In the genomic region with DNA sequence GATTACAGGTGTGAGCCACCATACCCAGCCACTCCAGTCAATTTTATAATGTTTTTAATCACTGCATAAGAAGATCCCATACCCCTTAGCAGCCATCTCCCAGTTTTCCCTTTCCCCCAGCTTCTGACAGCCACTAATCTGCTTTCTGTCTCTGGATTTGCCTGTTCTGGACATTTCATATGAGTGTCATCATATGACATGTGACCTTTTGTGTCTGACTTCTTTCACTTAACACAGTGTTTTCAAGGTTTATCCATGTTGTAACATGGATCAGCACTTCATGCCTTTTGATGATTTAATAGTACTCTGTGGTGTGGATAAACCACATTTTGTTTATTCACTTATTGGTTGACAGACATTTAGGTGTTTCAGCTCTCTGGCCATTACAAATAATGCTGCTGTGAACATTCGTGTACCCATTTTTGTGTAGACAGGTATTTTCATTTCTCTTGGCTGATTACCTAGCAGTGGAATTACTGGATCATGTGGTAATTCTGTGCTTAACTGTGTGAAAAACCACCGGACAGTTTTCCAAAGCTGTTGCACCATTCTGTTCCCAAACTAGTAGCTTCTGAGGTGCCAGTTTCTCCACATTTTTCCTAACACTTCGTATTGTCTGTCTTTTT, we compare ENCODE assay signal across 24 cellular contexts. TPM values are rescaled to one million over a fixed set of nuclear protein-coding genes. Genes with fewer than 3 reads are reported as not detected.
DNase-seq lines count a peak whose midpoint lies in the region; ATAC-seq and TF ChIP-seq lines count a peak whose summit lies in the region.
"Had no signal": no experiment of that assay in that cellular context is flagged by ENCODE, and none has a peak within 500 bp of the region (broad histone marks: within the 10 kb centered on the region; RNA-seq: fewer than 3 reads in every experiment).

No MANE protein-coding gene starts in this region.

- TF ChIP-seq CTCF in activated CD8-positive, alpha-beta T cell treated with anti-CD3 and anti-CD28 coated beads for 36 hours (IDR thresholded peaks at IDR 0.05): no peak

- no peaks in the 10 kb centered on the region for H3K27me3 ChIP-seq in CD8-positive, alpha-beta memory T cell (ENCODE audit: insufficient read depth, low read length, poor library complexity, severe bottlenecking)
- H3K27me3 ChIP-seq: brain microvascular endothelial cell, SJCRH30 had no signal

- H3K27ac Mint-ChIP-seq in activated CD8-positive, alpha-beta T cell treated with anti-CD3 and anti-CD28 coated beads for 36 hours: peak overlapping the region; percentile 70
- no peak overlapping the region for H3K27ac Mint-ChIP-seq in activated CD8-positive, alpha-beta T cell treated with anti-CD3 and anti-CD28 coated beads, Interleukin-2, amount 10 ng/mL, durations not matched to agents 7 days and 5 days
- H3K27ac Mint-ChIP-seq in CD8-positive, alpha-beta memory T cell: peak overlapping the region in 7 of 8 donors; percentile 16 to 97 (median 74)
- peak overlapping the region; percentile 94 for H3K27ac Mint-ChIP-seq in activated naive CD8-positive, alpha-beta T cell
- peak overlapping the region; percentile 70 to 100 (median 88) for H3K27ac Mint-ChIP-seq in naive thymus-derived CD8-positive, alpha-beta T cell

- H3K4me1 ChIP-seq in CD8-positive, alpha-beta memory T cell (ENCODE audit: insufficient read depth, low read length): peaks cover 87% of the 10 kb centered on the region

- no peak for ATAC-seq in activated CD8-positive, alpha-beta T cell treated with anti-CD3 and anti-CD28 coated beads for 36 hours
- no peak for ATAC-seq in activated CD8-positive, alpha-beta T cell treated with anti-CD3 and anti-CD28 coated beads, Interleukin-2, amount 10 ng/mL, durations not matched to agents 7 days and 5 days
- no peak for ATAC-seq in naive thymus-derived CD8-positive, alpha-beta T cell
- no peak for ATAC-seq in HG03159 (IDR thresholded peaks at IDR 0.05; ENCODE audit: unreplicated experiment)
- no peak for ATAC-seq in GM18858 (IDR thresholded peaks at IDR 0.05; ENCODE audit: unreplicated experiment)
- ATAC-seq: GM12878, HepG2 had no signal

- intact Hi-C loops in activated CD8-positive, alpha-beta T cell treated with anti-CD3 and anti-CD28 coated beads for 36 hours (cut with micrococcal nuclease): no loop called here

- H3K4me3 Mint-ChIP-seq in activated CD8-positive, alpha-beta T cell treated with anti-CD3 and anti-CD28 coated beads for 36 hours: no peak overlapping the region
- H3K4me3 Mint-ChIP-seq in activated CD8-positive, alpha-beta T cell treated with anti-CD3 and anti-CD28 coated beads, Interleukin-2, amount 10 ng/mL, durations not matched to agents 7 days and 5 days: no peak overlapping the region
- peak overlapping the region in 2 of 7 donors; percentile 19 to 29 for H3K4me3 Mint-ChIP-seq in CD8-positive, alpha-beta memory T cell
- H3K4me3 Mint-ChIP-seq in activated naive CD8-positive, alpha-beta T cell: peak overlapping the region; percentile 6
- H3K4me3 Mint-ChIP-seq in naive thymus-derived CD8-positive, alpha-beta T cell: peak overlapping the region in 9 of 10 donors; percentile 3 to 85 (median 35)

- H3K4me3 ChIP-seq in CD8-positive, alpha-beta memory T cell (ENCODE audit: low read length): no peak overlapping the region
- H3K4me3 ChIP-seq: GM12878, SJCRH30, smooth muscle cell had no signal

- H3K36me3 ChIP-seq in CD8-positive, alpha-beta memory T cell (ENCODE audit: insufficient read depth, low read length): peaks cover 20% of the 10 kb centered on the region
- H3K36me3 ChIP-seq: brain microvascular endothelial cell, SJCRH30 had no signal

- no peak overlapping the region for H3K27ac ChIP-seq in CD8-positive, alpha-beta memory T cell (ENCODE audit: low read depth, low read length)
- H3K27ac ChIP-seq: brain microvascular endothelial cell, SJCRH30 had no signal

- no peaks in the 10 kb centered on the region for H3K9me3 ChIP-seq in CD8-positive, alpha-beta memory T cell (ENCODE audit: low read length)
- H3K9me3 ChIP-seq: SJCRH30 had no signal

- peaks cover 84% of the 10 kb centered on the region for H3K4me1 Mint-ChIP-seq in activated CD8-positive, alpha-beta T cell treated with anti-CD3 and anti-CD28 coated beads for 36 hours (ENCODE audit: low read depth)
- peaks cover 73% of the 10 kb centered on the region for H3K4me1 Mint-ChIP-seq in activated CD8-positive, alpha-beta T cell treated with anti-CD3 and anti-CD28 coated beads, Interleukin-2, amount 10 ng/mL, durations not matched to agents 7 days and 5 days (ENCODE audit: low read depth)
- H3K4me1 Mint-ChIP-seq in CD8-positive, alpha-beta memory T cell: peaks cover 56 to 93% (median 81%) of the 10 kb centered on the region in 3 donors
- H3K4me1 Mint-ChIP-seq in activated naive CD8-positive, alpha-beta T cell (ENCODE audit: low read depth): peaks cover 84% of the 10 kb centered on the region
- peaks cover 43 to 93% (median 82%) of the 10 kb centered on the region in 4 donors for H3K4me1 Mint-ChIP-seq in naive thymus-derived CD8-positive, alpha-beta T cell

- H3K27me3 Mint-ChIP-seq in activated CD8-positive, alpha-beta T cell treated with anti-CD3 and anti-CD28 coated beads for 36 hours: no peaks in the 10 kb centered on the region
- no peaks in the 10 kb centered on the region for H3K27me3 Mint-ChIP-seq in activated CD8-positive, alpha-beta T cell treated with anti-CD3 and anti-CD28 coated beads, Interleukin-2, amount 10 ng/mL, durations not matched to agents 7 days and 5 days (ENCODE audit: low read depth)
- H3K27me3 Mint-ChIP-seq in CD8-positive, alpha-beta memory T cell: peaks cover 0 to 2% of the 10 kb centered on the region in 2 donors
- H3K27me3 Mint-ChIP-seq in activated naive CD8-positive, alpha-beta T cell: no peaks in the 10 kb centered on the region
- no peaks in the 10 kb centered on the region for H3K27me3 Mint-ChIP-seq in naive thymus-derived CD8-positive, alpha-beta T cell

- POLR2A ChIA-PET in activated CD8-positive, alpha-beta T cell treated with anti-CD3 and anti-CD28 coated beads for 36 hours (lab: Charles Lee): interaction anchor here (0.6 to 4.5 kb wide), 8 partner anchors 9 to 113 kb away, joined by 3 to 30 read pairs (median 6); no protein-coding TSS in a partner anchor
- POLR2A ChIA-PET in activated CD8-positive, alpha-beta T cell treated with anti-CD3 and anti-CD28 coated beads, Interleukin-2, amount 10 ng/mL, durations not matched to agents 7 days and 5 days (lab: Charles Lee): interaction anchor here (1.0 to 1.8 kb wide), 2 partner anchors 21 to 27 kb away, joined by 3 to 5 read pairs; no protein-coding TSS in a partner anchor
- POLR2A ChIA-PET in CD8-positive, alpha-beta memory T cell (lab: Charles Lee): interaction anchor here (0.6 to 0.9 kb wide), 2 partner anchors 28 to 58 kb away, joined by 3 read pairs; no protein-coding TSS in a partner anchor
- POLR2A ChIA-PET in naive thymus-derived CD8-positive, alpha-beta T cell (lab: Charles Lee): interaction anchor here (0.6 to 23.1 kb wide), 13 partner anchors 8 to 630 kb away, joined by 3 to 608 read pairs (median 47); a partner anchor contains a TSS

- peaks cover 43% of the 10 kb centered on the region for H3K36me3 Mint-ChIP-seq in activated CD8-positive, alpha-beta T cell treated with anti-CD3 and anti-CD28 coated beads for 36 hours (ENCODE audit: low read depth)
- H3K36me3 Mint-ChIP-seq in activated CD8-positive, alpha-beta T cell treated with anti-CD3 and anti-CD28 coated beads, Interleukin-2, amount 10 ng/mL, durations not matched to agents 7 days and 5 days (ENCODE audit: low read depth): peaks cover 70% of the 10 kb centered on the region
- H3K36me3 Mint-ChIP-seq in CD8-positive, alpha-beta memory T cell: peaks cover 7 to 59% (median 7%) of the 10 kb centered on the region in 3 donors
- peaks cover 6% of the 10 kb centered on the region for H3K36me3 Mint-ChIP-seq in activated naive CD8-positive, alpha-beta T cell
- peaks cover 4 to 51% (median 11%) of the 10 kb centered on the region in 3 donors for H3K36me3 Mint-ChIP-seq in naive thymus-derived CD8-positive, alpha-beta T cell

- DNase-seq in activated CD8-positive, alpha-beta T cell treated with anti-CD3 and anti-CD28 coated beads for 36 hours: no peak
- no peak for DNase-seq in activated CD8-positive, alpha-beta T cell treated with anti-CD3 and anti-CD28 coated beads, Interleukin-2, amount 10 ng/mL, durations not matched to agents 7 days and 5 days
- peak in 1 of 5 donors; percentile 8 for DNase-seq in CD8-positive, alpha-beta memory T cell
- DNase-seq in naive thymus-derived CD8-positive, alpha-beta T cell: peak in 1 of 10 donors; percentile 28
- DNase-seq in NCI-H187 (lab: John Stamatoyannopoulos, UW): no peak
- DNase-seq: activated CD4-positive, alpha-beta T cell treated with anti-CD3 and anti-CD28 coated beads, Interleukin-2, amount 50 U/mL, for 4 hours; brain microvascular endothelial cell; Calu3; effector memory CD4-positive, alpha-beta T cell; foreskin melanocyte; mammary epithelial cell; NCI-H1092; NCI-H2029; NCI-H526 treated with DMSO at 0.1 percent for 48 hours; occipital lobe; SJCRH30; stimulated activated CD4-positive, alpha-beta T cell treated with anti-CD3 and anti-CD28 coated beads, Interleukin-2, amount 100 ng/mL, for 24 hours had no signal

- CTCF ChIA-PET in activated CD8-positive, alpha-beta T cell treated with anti-CD3 and anti-CD28 coated beads for 36 hours (lab: Charles Lee): interaction anchor here (1.4 to 2.9 kb wide), 5 partner anchors 15 to 42 kb away, joined by 3 to 11 read pairs (median 8); no protein-coding TSS in a partner anchor
- CTCF ChIA-PET in activated CD8-positive, alpha-beta T cell treated with anti-CD3 and anti-CD28 coated beads, Interleukin-2, amount 10 ng/mL, durations not matched to agents 7 days and 5 days (lab: Charles Lee): interaction anchor here (0.6 to 2.1 kb wide), 3 partner anchors 15 to 64 kb away, joined by 3 to 9 read pairs (median 7); no protein-coding TSS in a partner anchor
- CTCF ChIA-PET in CD8-positive, alpha-beta memory T cell (lab: Charles Lee): interaction anchor here (0.8 kb wide), 1 partner anchor 39 kb away, joined by 4 read pairs; no protein-coding TSS in a partner anchor

- no peaks in the 10 kb centered on the region for H3K9me3 Mint-ChIP-seq in activated CD8-positive, alpha-beta T cell treated with anti-CD3 and anti-CD28 coated beads for 36 hours
- no peaks in the 10 kb centered on the region for H3K9me3 Mint-ChIP-seq in activated CD8-positive, alpha-beta T cell treated with anti-CD3 and anti-CD28 coated beads, Interleukin-2, amount 10 ng/mL, durations not matched to agents 7 days and 5 days (ENCODE audit: insufficient read depth)
- H3K9me3 Mint-ChIP-seq in CD8-positive, alpha-beta memory T cell: peaks cover 0 to 2% (median 0%) of the 10 kb centered on the region in 5 donors
- H3K9me3 Mint-ChIP-seq in activated naive CD8-positive, alpha-beta T cell (ENCODE audit: low read depth): no peaks in the 10 kb centered on the region
- no peaks in the 10 kb centered on the region for H3K9me3 Mint-ChIP-seq in naive thymus-derived CD8-positive, alpha-beta T cell

RNA-seq across cellular contexts. Expression of a gene that starts 8.6 kb away (rescaled TPM):
- total RNA-seq in activated CD8-positive, alpha-beta T cell treated with anti-CD3 and anti-CD28 coated beads for 36 hours: 10 to 100 TPM; 34.6 to 36.7 TPM
- 10 to 100 TPM; 57.9 to 59.6 TPM for total RNA-seq in activated CD8-positive, alpha-beta T cell treated with anti-CD3 and anti-CD28 coated beads, Interleukin-2, amount 10 ng/mL, durations not matched to agents 7 days and 5 days
- 10 to 100 TPM; 11.3 to 12.3 TPM for total RNA-seq in CD8-positive, alpha-beta memory T cell
- polyA plus RNA-seq in CD8-positive, alpha-beta memory T cell: 103 TPM
- total RNA-seq in naive thymus-derived CD8-positive, alpha-beta T cell: 10 to 100 TPM; 62.1 to 64.0 TPM
- polyA plus RNA-seq in naive thymus-derived CD8-positive, alpha-beta T cell: 100 to 1,000 TPM in 2 of 3 donors, 10 to 100 TPM in 1; 86.7 to 208 (median 145) TPM
- total RNA-seq: chondrocyte, SJCRH30, smooth muscle cell had no signal

RNA-seq across cellular contexts. Expression of a gene that starts 28.9 kb away (rescaled TPM):
- total RNA-seq in activated CD8-positive, alpha-beta T cell treated with anti-CD3 and anti-CD28 coated beads for 36 hours: 10 to 100 TPM; 42.9 to 43.4 TPM
- 10 to 100 TPM; 51.7 to 55.4 TPM for total RNA-seq in activated CD8-positive, alpha-beta T cell treated with anti-CD3 and anti-CD28 coated beads, Interleukin-2, amount 10 ng/mL, durations not matched to agents 7 days and 5 days
- 10 to 100 TPM; 43.2 to 43.6 TPM for total RNA-seq in CD8-positive, alpha-beta memory T cell
- 66.4 TPM for polyA plus RNA-seq in CD8-positive, alpha-beta memory T cell
- total RNA-seq in naive thymus-derived CD8-positive, alpha-beta T cell: 10 to 100 TPM; 68.9 to 71.2 TPM
- polyA plus RNA-seq in naive thymus-derived CD8-positive, alpha-beta T cell: 10 to 100 TPM; 56.3 to 62.9 (median 56.9) TPM

Comparison
In these comparisons a context has a peak if more than half of its experiments do, and no peak if none do; other contexts are left out.
1. H3K4me3 Mint-ChIP-seq: peak in activated naive CD8-positive, alpha-beta T cell (single experiment) and naive thymus-derived CD8-positive, alpha-beta T cell (9 of 10); none in activated CD8-positive, alpha-beta T cell treated with anti-CD3 and anti-CD28 coated beads for 36 hours (single experiment) and activated CD8-positive, alpha-beta T cell treated with anti-CD3 and anti-CD28 coated beads, Interleukin-2, amount 10 ng/mL, durations not matched to agents 7 days and 5 days (single experiment).